In the genomic region with DNA sequence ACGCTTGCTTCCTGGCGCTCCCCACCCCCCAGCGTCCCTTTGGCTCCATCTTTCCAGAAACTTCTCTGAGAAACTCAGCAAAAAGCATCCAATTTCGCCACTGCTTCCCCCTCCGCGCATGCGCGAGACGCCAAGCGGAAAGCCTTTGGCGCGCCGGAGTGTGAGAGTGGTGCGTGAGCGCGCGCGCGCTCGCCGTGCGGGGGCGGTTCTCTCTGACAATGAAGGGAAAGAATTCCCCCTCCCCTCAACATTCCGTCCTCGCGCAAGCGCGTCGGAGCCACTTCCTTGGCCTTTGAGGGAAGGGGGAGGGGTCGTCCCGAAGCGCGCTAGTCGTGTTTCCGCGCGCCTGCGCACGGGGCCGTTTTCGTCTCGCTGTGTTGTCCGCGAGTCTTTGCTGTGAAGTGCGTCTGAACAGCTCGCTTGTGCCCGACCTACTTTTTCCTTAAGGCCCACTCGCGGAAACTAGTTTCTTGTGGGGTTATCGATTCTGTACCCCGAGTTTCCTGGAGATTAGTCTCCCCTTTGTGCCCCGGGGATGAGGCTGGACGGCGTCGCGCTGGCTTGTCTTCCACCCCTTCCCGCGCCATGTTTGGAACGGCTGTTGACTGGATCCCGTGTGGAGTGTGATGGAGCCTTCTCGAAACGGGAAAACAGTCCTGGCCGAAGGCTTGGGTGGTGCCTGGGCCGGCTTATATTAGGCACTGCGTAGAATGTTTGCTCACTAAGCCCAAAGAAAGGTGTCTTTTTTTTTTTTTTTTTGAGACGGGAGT, we compare ENCODE assay signal across 1 cellular context.
TF ChIP-seq lines count a peak whose summit lies in the region.

No MANE protein-coding gene starts in this region.

TF ChIP-seq in liver, 16 proteins besides CTCF, POLR2A, EP300 and RAD21 (continued from another document):
- TF ChIP-seq, protein P1, sequence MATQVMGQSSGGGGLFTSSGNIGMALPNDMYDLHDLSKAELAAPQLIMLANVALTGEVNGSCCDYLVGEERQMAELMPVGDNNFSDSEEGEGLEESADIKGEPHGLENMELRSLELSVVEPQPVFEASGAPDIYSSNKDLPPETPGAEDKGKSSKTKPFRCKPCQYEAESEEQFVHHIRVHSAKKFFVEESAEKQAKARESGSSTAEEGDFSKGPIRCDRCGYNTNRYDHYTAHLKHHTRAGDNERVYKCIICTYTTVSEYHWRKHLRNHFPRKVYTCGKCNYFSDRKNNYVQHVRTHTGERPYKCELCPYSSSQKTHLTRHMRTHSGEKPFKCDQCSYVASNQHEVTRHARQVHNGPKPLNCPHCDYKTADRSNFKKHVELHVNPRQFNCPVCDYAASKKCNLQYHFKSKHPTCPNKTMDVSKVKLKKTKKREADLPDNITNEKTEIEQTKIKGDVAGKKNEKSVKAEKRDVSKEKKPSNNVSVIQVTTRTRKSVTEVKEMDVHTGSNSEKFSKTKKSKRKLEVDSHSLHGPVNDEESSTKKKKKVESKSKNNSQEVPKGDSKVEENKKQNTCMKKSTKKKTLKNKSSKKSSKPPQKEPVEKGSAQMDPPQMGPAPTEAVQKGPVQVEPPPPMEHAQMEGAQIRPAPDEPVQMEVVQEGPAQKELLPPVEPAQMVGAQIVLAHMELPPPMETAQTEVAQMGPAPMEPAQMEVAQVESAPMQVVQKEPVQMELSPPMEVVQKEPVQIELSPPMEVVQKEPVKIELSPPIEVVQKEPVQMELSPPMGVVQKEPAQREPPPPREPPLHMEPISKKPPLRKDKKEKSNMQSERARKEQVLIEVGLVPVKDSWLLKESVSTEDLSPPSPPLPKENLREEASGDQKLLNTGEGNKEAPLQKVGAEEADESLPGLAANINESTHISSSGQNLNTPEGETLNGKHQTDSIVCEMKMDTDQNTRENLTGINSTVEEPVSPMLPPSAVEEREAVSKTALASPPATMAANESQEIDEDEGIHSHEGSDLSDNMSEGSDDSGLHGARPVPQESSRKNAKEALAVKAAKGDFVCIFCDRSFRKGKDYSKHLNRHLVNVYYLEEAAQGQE (IDR thresholded peaks at IDR 0.05): peak; percentile 74
- peak; percentile 49 to 74 for TF ChIP-seq RXRA (IDR thresholded peaks at IDR 0.05)
- TF ChIP-seq FOXA2 (IDR thresholded peaks at IDR 0.05): no peak
- TF ChIP-seq GABPA (IDR thresholded peaks at IDR 0.05 in 1 of 2, conservative IDR thresholded peaks at IDR 0.05 in 1 of 2): peak in 1 of 2 donors; percentile 67
